In genomic region chr1:109293026-109293425, GRCh38 we compare ENCODE assay signal across 1 cellular context.
TF ChIP-seq lines count a peak whose summit lies in the region.

No MANE protein-coding gene starts in this region.

TF ChIP-seq in IMR-90, 13 proteins besides CTCF, POLR2A, EP300 and RAD21:
- TF ChIP-seq MAZ (IDR thresholded peaks at IDR 0.05; ENCODE audit: borderline replicate concordance, low read depth, low read length) (no peak), FOS (IDR thresholded peaks at IDR 0.05; ENCODE audit: low read depth, low read length) (no peak)
TF ChIP-seq in IMR-90: peak in this region for 0.
